Comparison of ENCODE assay signal across 18 cellular contexts in genomic region chr17:79188679-79189078, GRCh38.
"Had no signal": no experiment of that assay in that cellular context is flagged by ENCODE, and none has a peak within 500 bp of the region (broad histone marks: within the 10 kb centered on the region; RNA-seq: fewer than 3 reads in every experiment).

No MANE protein-coding gene starts in this region.

- FAIRE-seq: islet of Langerhans, kidney had no signal

- H3K4me2 ChIP-seq: hepatocyte, smooth muscle cell had no signal

- H3K4me3 ChIP-seq: hepatocyte, left lung, lower lobe of right lung, psoas muscle, right lobe of liver, smooth muscle cell, tibial nerve, vagina had no signal

- H3K4me1 ChIP-seq: lower lobe of right lung, parathyroid adenoma, right lobe of liver, vagina had no signal

- H3K9ac ChIP-seq: parathyroid adenoma had no signal

- H3K27ac ChIP-seq: hepatocyte, left lung, lower lobe of right lung, parathyroid adenoma, psoas muscle, right lobe of liver, tibial nerve, vagina had no signal

- H2AFZ ChIP-seq: hepatocyte, parathyroid adenoma had no signal

- H3K36me3 ChIP-seq: left lung, lower lobe of right lung, right lobe of liver, tibial nerve, vagina had no signal

- H3K27me3 ChIP-seq: right lobe of liver, vagina had no signal

- DNase-seq: immature natural killer cell; lower lobe of right lung; mammary epithelial cell; mesenchymal stem cell; naive thymus-derived CD8-positive, alpha-beta T cell; psoas muscle; stimulated activated CD4-positive, alpha-beta T cell treated with anti-CD3 and anti-CD28 coated beads, Interleukin-1b, Interleukin-23, amount 100 ng/mL, for 48 hours; stimulated activated CD4-positive, alpha-beta T cell treated with anti-CD3 and anti-CD28 coated beads, Interleukin-4, amount 100 ng/mL, for 4 hours; stimulated activated naive CD4-positive, alpha-beta T cell treated with Interleukin-2 at 50 U/mL for 16 hours had no signal

- H3K79me2 ChIP-seq: hepatocyte, parathyroid adenoma had no signal

- H3K9me3 ChIP-seq: left lung, lower lobe of right lung, psoas muscle, right lobe of liver, tibial nerve, vagina had no signal
